ENCODE assay signal across 28 cellular contexts in the genomic region with DNA sequence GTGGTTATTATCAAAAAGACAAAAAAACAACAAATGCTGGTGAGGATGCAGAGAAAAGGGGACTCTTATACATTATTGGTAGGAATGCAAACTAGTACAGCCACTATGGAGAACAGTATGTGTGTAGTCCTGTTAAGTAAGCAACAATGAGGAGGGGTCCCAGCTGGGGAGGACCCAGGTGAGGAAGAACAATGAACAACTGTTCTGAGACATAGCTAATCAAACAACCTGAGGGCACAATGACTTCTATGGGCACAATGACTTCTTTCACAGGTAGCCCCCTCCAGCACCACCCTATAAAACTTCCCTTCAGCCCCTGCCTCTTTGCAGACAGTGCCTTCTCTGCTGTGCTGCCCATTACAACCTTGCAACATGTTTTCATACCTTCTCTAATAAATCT. TPM values are rescaled to one million over a fixed set of nuclear protein-coding genes. Genes with fewer than 3 reads are reported as not detected.
DNase-seq lines count a peak whose midpoint lies in the region; ATAC-seq, FAIRE-seq and TF ChIP-seq lines count a peak whose summit lies in the region.
"Had no signal": no experiment of that assay in that cellular context is flagged by ENCODE, and none has a peak within 500 bp of the region (broad histone marks: within the 10 kb centered on the region; RNA-seq: fewer than 3 reads in every experiment).

No MANE protein-coding gene starts in this region.

- H3K36me3 Mint-ChIP-seq in activated T-cell treated with anti-CD3 and anti-CD28 coated beads, Interleukin-2, amount 50 U/mL, for 72 hours (ENCODE audit: insufficient read depth in 2 of 2), result peaks cover 19 to 50% of the 10 kb centered on the region in 2 donors
- H3K36me3 Mint-ChIP-seq in activated T-helper 2 cell treated with anti-CD3 and anti-CD28 coated beads, Interferon-gamma antibody, Interleukin-2, Interleukin-4, amounts not matched to agents 10 μg/mL and 5 μg/mL and 100 μg/mL, durations not matched to agents 14 hours and 24 hours and 36 hours (ENCODE audit: low read depth), result peaks cover 63% of the 10 kb centered on the region
- no peaks in the 10 kb centered on the region for H3K36me3 Mint-ChIP-seq in progenitor cell of endocrine pancreas (ENCODE audit: insufficient read depth)
- H3K36me3 Mint-ChIP-seq: WTC11 had no signal

- peaks cover 96% of the 10 kb centered on the region for H3K4me1 Mint-ChIP-seq in activated T-cell treated with anti-CD3 and anti-CD28 coated beads, Interleukin-2, amount 50 U/mL, for 72 hours (ENCODE audit: low read depth)
- peaks cover 83% of the 10 kb centered on the region for H3K4me1 Mint-ChIP-seq in activated T-helper 2 cell treated with anti-CD3 and anti-CD28 coated beads, Interferon-gamma antibody, Interleukin-2, Interleukin-4, amounts not matched to agents 10 μg/mL and 5 μg/mL and 100 μg/mL, durations not matched to agents 14 hours and 24 hours and 36 hours (ENCODE audit: low read depth)
- peaks cover 9% of the 10 kb centered on the region for H3K4me1 Mint-ChIP-seq in progenitor cell of endocrine pancreas (ENCODE audit: low read depth)

- intact Hi-C loops in activated T-helper 2 cell treated with anti-CD3 and anti-CD28 coated beads, Interferon-gamma antibody, Interleukin-2, Interleukin-4, amounts not matched to agents 10 μg/mL and 5 μg/mL and 100 μg/mL, durations not matched to agents 14 hours and 24 hours and 36 hours (cut with micrococcal nuclease), result loop anchor here (5.0 kb wide), 1 partner anchor 88 kb away; no protein-coding TSS in a partner anchor
- intact Hi-C loops in left cardiac atrium (cut with DNase I), result no loop called here
- intact Hi-C loops in left ventricle myocardium superior (cut with micrococcal nuclease), result no loop called here

- no peak for TF ChIP-seq CTCF in progenitor cell of endocrine pancreas (IDR thresholded peaks at IDR 0.05; ENCODE audit: unreplicated experiment)

- peak; percentile 21 for FAIRE-seq in GM18507 (lab: Jason Lieb, UNC)
- FAIRE-seq: frontal cortex had no signal

- no peaks in the 10 kb centered on the region for H3K27me3 Mint-ChIP-seq in activated T-cell treated with anti-CD3 and anti-CD28 coated beads, Interleukin-2, amount 50 U/mL, for 72 hours (ENCODE audit: low read depth)
- no peaks in the 10 kb centered on the region for H3K27me3 Mint-ChIP-seq in activated T-helper 2 cell treated with anti-CD3 and anti-CD28 coated beads, Interferon-gamma antibody, Interleukin-2, Interleukin-4, amounts not matched to agents 10 μg/mL and 5 μg/mL and 100 μg/mL, durations not matched to agents 14 hours and 24 hours and 36 hours (ENCODE audit: low read depth)
- H3K27me3 Mint-ChIP-seq in progenitor cell of endocrine pancreas, result no peaks in the 10 kb centered on the region

- H3K9me3 Mint-ChIP-seq in activated T-cell treated with anti-CD3 and anti-CD28 coated beads, Interleukin-2, amount 50 U/mL, for 72 hours, result no peaks in the 10 kb centered on the region
- no peaks in the 10 kb centered on the region for H3K9me3 Mint-ChIP-seq in activated T-helper 2 cell treated with anti-CD3 and anti-CD28 coated beads, Interferon-gamma antibody, Interleukin-2, Interleukin-4, amounts not matched to agents 10 μg/mL and 5 μg/mL and 100 μg/mL, durations not matched to agents 14 hours and 24 hours and 36 hours
- H3K9me3 Mint-ChIP-seq in progenitor cell of endocrine pancreas (ENCODE audit: low read depth), result peaks cover 5% of the 10 kb centered on the region

- H3K4me3 Mint-ChIP-seq in activated T-cell treated with anti-CD3 and anti-CD28 coated beads, Interleukin-2, amount 50 U/mL, for 72 hours, result peak overlapping the region; percentile 81 to 85
- H3K4me3 Mint-ChIP-seq in activated T-helper 2 cell treated with anti-CD3 and anti-CD28 coated beads, Interferon-gamma antibody, Interleukin-2, Interleukin-4, amounts not matched to agents 10 μg/mL and 5 μg/mL and 100 μg/mL, durations not matched to agents 14 hours and 24 hours and 36 hours (ENCODE audit: low read depth), result peak overlapping the region; percentile 77
- H3K4me3 Mint-ChIP-seq in progenitor cell of endocrine pancreas (ENCODE audit: low read depth), result no peak overlapping the region
- H3K4me3 Mint-ChIP-seq: WTC11 had no signal

- ATAC-seq in activated T-cell treated with anti-CD3 and anti-CD28 coated beads, Interleukin-2, amount 50 U/mL, for 72 hours (replicated peaks in 1 of 2), result no peak
- ATAC-seq in left cardiac atrium (no peak), HG02973 (IDR thresholded peaks at IDR 0.05; ENCODE audit: unreplicated experiment) (no peak), left ventricle myocardium superior (no peak)
- ATAC-seq: WTC11 had no signal

- DNase-seq in activated T-cell treated with anti-CD3 and anti-CD28 coated beads, Interleukin-2, amount 50 U/mL, for 72 hours, result no peak
- DNase-seq in activated T-cell treated with anti-CD3 and anti-CD28 coated beads for 4 hours (no peak), GM18507 (ENCODE audit: extremely low spot score, insufficient read length, low read depth) (no peak), progenitor cell of endocrine pancreas (ENCODE audit: low spot score, unreplicated experiment) (no peak), left cardiac atrium (no peak), left ventricle myocardium superior (no peak)
- no peak for DNase-seq in activated T-helper 2 cell treated with anti-CD3 and anti-CD28 coated beads, Interferon-gamma antibody, Interleukin-2, Interleukin-4, amounts not matched to agents 10 μg/mL and 5 μg/mL and 100 μg/mL, durations not matched to agents 14 hours and 24 hours and 36 hours (ENCODE audit: low spot score)
- DNase-seq: activated effector memory CD4-positive, alpha-beta T cell treated with Interleukin-2 at 50 U/mL for 16 hours; cortex of kidney; esophagus squamous epithelium; HCEC 1CT; IMR-90; mesendoderm; NCI-H1105 treated with DMSO at 0.1 percent for 48 hours; NCI-H2029 treated with DMSO at 0.1 percent for 48 hours; NCI-H226; NCI-H82; stimulated activated CD4-positive, alpha-beta T cell treated with anti-CD3 and anti-CD28 coated beads, Interleukin-4, amount 100 ng/mL, for 1 hour; stimulated activated naive CD4-positive, alpha-beta T cell; T1000; thyroid gland had no signal

- H3K27ac Mint-ChIP-seq in activated T-cell treated with anti-CD3 and anti-CD28 coated beads, Interleukin-2, amount 50 U/mL, for 72 hours, result peak overlapping the region; percentile 97
- H3K27ac Mint-ChIP-seq in activated T-helper 2 cell treated with anti-CD3 and anti-CD28 coated beads, Interferon-gamma antibody, Interleukin-2, Interleukin-4, amounts not matched to agents 10 μg/mL and 5 μg/mL and 100 μg/mL, durations not matched to agents 14 hours and 24 hours and 36 hours, result peak overlapping the region; percentile 97
- H3K27ac Mint-ChIP-seq in progenitor cell of endocrine pancreas, result peak overlapping the region; percentile 16
- H3K27ac Mint-ChIP-seq: WTC11 had no signal

RNA-seq across cellular contexts. Expression of a gene that starts 5.6 kb away (rescaled TPM):
- total RNA-seq in activated T-cell treated with anti-CD3 and anti-CD28 coated beads, Interleukin-2, amount 50 U/mL, for 72 hours, result 100 to 1,000 TPM; 272 to 369 TPM
- total RNA-seq in activated T-helper 2 cell treated with anti-CD3 and anti-CD28 coated beads, Interferon-gamma antibody, Interleukin-2, Interleukin-4, amounts not matched to agents 10 μg/mL and 5 μg/mL and 100 μg/mL, durations not matched to agents 14 hours and 24 hours and 36 hours, result 377 and 389 TPM in 2 replicates
- total RNA-seq in progenitor cell of endocrine pancreas (0.22 and 0.60 TPM in 2 replicates), left cardiac atrium (1 to 10 TPM; 2.5 to 5.3 TPM), left ventricle myocardium superior (4.5 TPM)
- total RNA-seq: IMR-90, myocyte, osteoblast, renal cortical epithelial cell had no signal

RNA-seq across cellular contexts. Expression of a gene that starts 32.9 kb away (rescaled TPM):
- total RNA-seq in activated T-cell treated with anti-CD3 and anti-CD28 coated beads, Interleukin-2, amount 50 U/mL, for 72 hours, result 10 to 100 TPM; 71.3 to 76.3 TPM
- 49.5 and 49.7 TPM in 2 replicates for total RNA-seq in activated T-helper 2 cell treated with anti-CD3 and anti-CD28 coated beads, Interferon-gamma antibody, Interleukin-2, Interleukin-4, amounts not matched to agents 10 μg/mL and 5 μg/mL and 100 μg/mL, durations not matched to agents 14 hours and 24 hours and 36 hours
- total RNA-seq in progenitor cell of endocrine pancreas (6.3 and 7.4 TPM in 2 replicates), left cardiac atrium (1 to 10 TPM; 1.0 to 1.1 TPM), left ventricle myocardium superior (2.6 TPM)
- total RNA-seq: myocyte had no signal

RNA-seq across cellular contexts. Expression of a gene that starts 42.8 kb away (rescaled TPM):
- not detected for total RNA-seq in activated T-cell treated with anti-CD3 and anti-CD28 coated beads, Interleukin-2, amount 50 U/mL, for 72 hours
- 0.02 TPM in 1 of 2 replicates, not detected in the other for total RNA-seq in activated T-helper 2 cell treated with anti-CD3 and anti-CD28 coated beads, Interferon-gamma antibody, Interleukin-2, Interleukin-4, amounts not matched to agents 10 μg/mL and 5 μg/mL and 100 μg/mL, durations not matched to agents 14 hours and 24 hours and 36 hours
- total RNA-seq in progenitor cell of endocrine pancreas, result 0.05 and 0.07 TPM in 2 replicates
- 10 to 100 TPM in 1 of 2 donors, 1 to 10 TPM in 1; 3.3 to 10.1 TPM for total RNA-seq in left cardiac atrium
- 19.6 TPM for total RNA-seq in left ventricle myocardium superior
- total RNA-seq: activated CD8-positive, alpha-beta memory T cell treated with anti-CD3 and anti-CD28 coated beads for 36 hours; myocyte; osteoblast had no signal

RNA-seq across cellular contexts. Expression of a gene that starts 44.9 kb away (rescaled TPM):
- total RNA-seq in activated T-cell treated with anti-CD3 and anti-CD28 coated beads, Interleukin-2, amount 50 U/mL, for 72 hours, result 10 to 100 TPM; 10.1 to 12.9 TPM
- 13.9 and 14.6 TPM in 2 replicates for total RNA-seq in activated T-helper 2 cell treated with anti-CD3 and anti-CD28 coated beads, Interferon-gamma antibody, Interleukin-2, Interleukin-4, amounts not matched to agents 10 μg/mL and 5 μg/mL and 100 μg/mL, durations not matched to agents 14 hours and 24 hours and 36 hours
- 22.4 and 22.9 TPM in 2 replicates for total RNA-seq in progenitor cell of endocrine pancreas
- total RNA-seq in left cardiac atrium, result 10 to 100 TPM; 11.6 to 47.8 TPM
- 11.8 TPM for total RNA-seq in left ventricle myocardium superior
- total RNA-seq: IMR-90, myocyte, osteoblast had no signal

Comparison
In these comparisons a context has a peak if more than half of its experiments do, and no peak if none do; other contexts are left out.
1. H3K27ac Mint-ChIP-seq: peak in every context shown above with its lines; median percentile 97 in activated T-cell treated with anti-CD3 and anti-CD28 coated beads, Interleukin-2, amount 50 U/mL, for 72 hours; 97 in activated T-helper 2 cell treated with anti-CD3 and anti-CD28 coated beads, Interferon-gamma antibody, Interleukin-2, Interleukin-4, amounts not matched to agents 10 μg/mL and 5 μg/mL and 100 μg/mL, durations not matched to agents 14 hours and 24 hours and 36 hours; 16 in progenitor cell of endocrine pancreas.
2. RNA of a gene that starts 5.6 kb away (total RNA-seq): 377 to 389 TPM in activated T-helper 2 cell treated with anti-CD3 and anti-CD28 coated beads, Interferon-gamma antibody, Interleukin-2, Interleukin-4, amounts not matched to agents 10 μg/mL and 5 μg/mL and 100 μg/mL, durations not matched to agents 14 hours and 24 hours and 36 hours and 272 to 369 TPM in activated T-cell treated with anti-CD3 and anti-CD28 coated beads, Interleukin-2, amount 50 U/mL, for 72 hours; 2.5 to 5.3 TPM in left cardiac atrium, 4.5 TPM in left ventricle myocardium superior (single experiment) and 0.22 to 0.60 TPM in progenitor cell of endocrine pancreas; every median in the first group is over 10 times any median in the second.